In genomic region chr7:152046531-152046930, GRCh38 we compare ENCODE assay signal across 2 cellular contexts.
TF ChIP-seq lines count a peak whose summit lies in the region.

No MANE protein-coding gene starts in this region.

TF ChIP-seq in HEK293, 187 proteins besides CTCF, POLR2A, EP300 and RAD21:
- TF ChIP-seq IKZF3 (tag by site-specific recombination; IDR thresholded peaks at IDR 0.05) (no peak), AEBP2 (tag by site-specific recombination; IDR thresholded peaks at IDR 0.05; ENCODE audit: borderline replicate concordance) (no peak), ZNF398 (tag by site-specific recombination; IDR thresholded peaks at IDR 0.05) (no peak), SCRT2 (tag by site-specific recombination; IDR thresholded peaks at IDR 0.05) (peak; percentile 83), SALL2 (tag by site-specific recombination; IDR thresholded peaks at IDR 0.05; ENCODE audit: borderline replicate concordance) (no peak), SCRT1 (tag by site-specific recombination; IDR thresholded peaks at IDR 0.05; ENCODE audit: borderline replicate concordance) (peak; percentile 84), ZBTB1 (tag by site-specific recombination; IDR thresholded peaks at IDR 0.05) (no peak), ZNF624 (tag by site-specific recombination; IDR thresholded peaks at IDR 0.05) (no peak), KLF16 (tag by site-specific recombination; IDR thresholded peaks at IDR 0.05) (no peak), KLF10 (tag by site-specific recombination; IDR thresholded peaks at IDR 0.05) (no peak)

TF ChIP-seq in K562, 482 proteins besides CTCF, POLR2A, EP300 and RAD21:
- TF ChIP-seq NCOA1 (IDR thresholded peaks at IDR 0.05; ENCODE audit: low read depth), result no peak
- TF ChIP-seq ZNF507 (tag; conservative IDR thresholded peaks at IDR 0.05), result peak; percentile 49
